ENCODE assay signal across 8 cellular contexts in genomic region chr14:104665663-104666522, GRCh38. TPM values are rescaled to one million over a fixed set of nuclear protein-coding genes. Genes with fewer than 3 reads are reported as not detected.
DNase-seq lines count a peak whose midpoint lies in the region; ATAC-seq, FAIRE-seq and TF ChIP-seq lines count a peak whose summit lies in the region.

No MANE protein-coding gene starts in this region.

- peaks cover 30 to 55% of the 10 kb centered on the region in 2 donors for H3K4me1 Mint-ChIP-seq in stimulated activated naive B cell treated with anti-CD40 and anti-IgM and Interleukin-4, amounts not matched to agents 10 μg/mL and 1 μg/mL and 100 μg/mL, for 72 hours

- no peak for DNase-seq in NT2/D1 (ENCODE audit: low read depth, low spot score)
- DNase-seq in ascending aorta (ENCODE audit: low spot score in 2 of 2): peak in 1 of 2 donors; percentile 74
- DNase-seq in kidney: peak; percentile 76
- no peak for DNase-seq in stimulated activated naive B cell treated with anti-CD40 and anti-IgM and Interleukin-4, amounts not matched to agents 10 μg/mL and 1 μg/mL and 100 μg/mL, for 72 hours
- DNase-seq in cerebellar nuclear complex (lab: John Stamatoyannopoulos, UW): no peak
- no peak for DNase-seq in amniotic stem cell (lab: John Stamatoyannopoulos, UW)
- DNase-seq in NCI-H2081 (lab: John Stamatoyannopoulos, UW): no peak

- H4K20me1 ChIP-seq in DOHH2 (ENCODE audit: control insufficient read depth, insufficient read depth, low read depth, low read length): no peaks in the 10 kb centered on the region

- peaks cover 0 to 4% of the 10 kb centered on the region in 2 donors for H3K36me3 Mint-ChIP-seq in stimulated activated naive B cell treated with anti-CD40 and anti-IgM and Interleukin-4, amounts not matched to agents 10 μg/mL and 1 μg/mL and 100 μg/mL, for 72 hours

- H3K9me3 Mint-ChIP-seq in stimulated activated naive B cell treated with anti-CD40 and anti-IgM and Interleukin-4, amounts not matched to agents 10 μg/mL and 1 μg/mL and 100 μg/mL, for 72 hours: no peaks in the 10 kb centered on the region

- H3K27ac Mint-ChIP-seq in stimulated activated naive B cell treated with anti-CD40 and anti-IgM and Interleukin-4, amounts not matched to agents 10 μg/mL and 1 μg/mL and 100 μg/mL, for 72 hours: peak overlapping the region; percentile 6

- peaks cover 3% of the 10 kb centered on the region; the same call in 1 of the 2 replicates for H3K9me3 ChIP-seq in DOHH2 (ENCODE audit: control insufficient read depth, insufficient read depth, low read length)
- H3K9me3 ChIP-seq in NT2/D1 (ENCODE audit: insufficient read depth, low read length): peaks cover 7% of the 10 kb centered on the region; the same call in 1 of the 2 replicates
- H3K9me3 ChIP-seq in ascending aorta: no peaks in the 10 kb centered on the region
- peaks cover 0 to 5% of the 10 kb centered on the region in 2 donors for H3K9me3 ChIP-seq in kidney (ENCODE audit: control insufficient read depth in 1 of 2, low read length in 2 of 2)

- H3K4me3 Mint-ChIP-seq in stimulated activated naive B cell treated with anti-CD40 and anti-IgM and Interleukin-4, amounts not matched to agents 10 μg/mL and 1 μg/mL and 100 μg/mL, for 72 hours: no peak overlapping the region

- H3K27me3 ChIP-seq in DOHH2 (ENCODE audit: control insufficient read depth, low read length) (peaks cover 4% of the 10 kb centered on the region; the same call in 1 of the 2 replicates), NT2/D1 (ENCODE audit: insufficient read depth, insufficient read length) (no peaks in the 10 kb centered on the region), ascending aorta (no peaks in the 10 kb centered on the region)

- peak; percentile 53 to 55 for ATAC-seq in stimulated activated naive B cell treated with anti-CD40 and anti-IgM and Interleukin-4, amounts not matched to agents 10 μg/mL and 1 μg/mL and 100 μg/mL, for 72 hours (replicated peaks)

- no peaks in the 10 kb centered on the region for H3K9me2 ChIP-seq in DOHH2 (replicated peaks; ENCODE audit: control insufficient read depth, low read length)

- TF ChIP-seq CTCF in DOHH2 (IDR thresholded peaks at IDR 0.05; ENCODE audit: low read depth, low read length, poor library complexity, severe bottlenecking) (peak; percentile 33), ascending aorta (IDR thresholded peaks at IDR 0.05) (peak; percentile 16 to 49 (median 34)), kidney (IDR thresholded peaks at IDR 0.05; ENCODE audit: borderline replicate concordance, extremely low read depth, insufficient read depth) (peak; percentile 24)

- intact Hi-C loops in ascending aorta (cut with DNase I) (loop anchor here (1.0 kb wide), 1 partner anchor 42 kb away; no protein-coding TSS in a partner anchor), kidney (cut with DNase I) (no loop called here)

- H3K27me3 Mint-ChIP-seq in stimulated activated naive B cell treated with anti-CD40 and anti-IgM and Interleukin-4, amounts not matched to agents 10 μg/mL and 1 μg/mL and 100 μg/mL, for 72 hours: no peaks in the 10 kb centered on the region

- no peaks in the 10 kb centered on the region for H3K79me2 ChIP-seq in DOHH2 (ENCODE audit: control insufficient read depth, low read length)

- H3K9ac ChIP-seq in NT2/D1 (ENCODE audit: insufficient read length, low read depth): peak overlapping the region; percentile 56
- H3K9ac ChIP-seq in kidney (ENCODE audit: low read length in 2 of 2): no peak overlapping the region

- H3F3A ChIP-seq in DOHH2 (ENCODE audit: control insufficient read depth, insufficient read depth): peaks cover 14% of the 10 kb centered on the region

- H3K4me2 ChIP-seq in DOHH2 (ENCODE audit: low read length): peak overlapping the region; percentile 63

- H3K4me3 ChIP-seq in DOHH2 (ENCODE audit: low read length): peak overlapping the region; percentile 45
- no peak overlapping the region for H3K4me3 ChIP-seq in NT2/D1 (ENCODE audit: insufficient read length, low read depth)
- no peak overlapping the region for H3K4me3 ChIP-seq in ascending aorta
- no peak overlapping the region for H3K4me3 ChIP-seq in kidney (ENCODE audit: low read length in 2 of 2)

- H3K4me1 ChIP-seq in DOHH2 (ENCODE audit: control insufficient read depth, low read length) (peaks cover 45% of the 10 kb centered on the region), NT2/D1 (ENCODE audit: insufficient read depth, insufficient read length) (peaks cover 9% of the 10 kb centered on the region), ascending aorta (peaks cover 0 to 2% of the 10 kb centered on the region in 2 donors), kidney (ENCODE audit: control insufficient read depth in 1 of 2, insufficient read depth in 1 of 2, low read depth in 1 of 2, low read length in 2 of 2) (no peaks in the 10 kb centered on the region)

- FAIRE-seq in kidney (lab: Jason Lieb, UNC): no peak

- H3K36me3 ChIP-seq in DOHH2 (ENCODE audit: control insufficient read depth, low read length): peaks cover 4% of the 10 kb centered on the region; the same call in 1 of the 2 replicates
- H3K36me3 ChIP-seq in NT2/D1 (ENCODE audit: insufficient read depth, insufficient read length, low read length): no peaks in the 10 kb centered on the region
- no peaks in the 10 kb centered on the region for H3K36me3 ChIP-seq in ascending aorta
- H3K36me3 ChIP-seq in kidney (ENCODE audit: control insufficient read depth in 1 of 2, insufficient read depth in 2 of 2, low read length in 2 of 2): no peaks in the 10 kb centered on the region

- H3K27ac ChIP-seq in DOHH2 (ENCODE audit: low read depth, low read length): peak overlapping the region; percentile 53
- H3K27ac ChIP-seq in ascending aorta: no peak overlapping the region
- H3K27ac ChIP-seq in kidney (ENCODE audit: low read depth in 2 of 2, low read length in 2 of 2): no peak overlapping the region

RNA-seq across cellular contexts. Expression of gene INF2, which starts 23.5 kb away (rescaled TPM):
- total RNA-seq in ascending aorta (249 TPM), kidney (82.7 TPM)
- polyA plus RNA-seq in kidney (ENCODE audit: insufficient read depth, low read depth, low replicate concordance): 58.5 TPM

RNA-seq across cellular contexts. Expression of gene ADSS1, which starts 58.1 kb away (rescaled TPM):
- total RNA-seq in ascending aorta (30.2 TPM), kidney (7.5 TPM)
- 16.5 TPM for polyA plus RNA-seq in kidney (ENCODE audit: insufficient read depth, low read depth, low replicate concordance)
